ENCODE assay signal across 16 cellular contexts in genomic region chr13:25466880-25467279, GRCh38.
DNase-seq lines count a peak whose midpoint lies in the region; ATAC-seq, FAIRE-seq and TF ChIP-seq lines count a peak whose summit lies in the region.
"Had no signal": no experiment of that assay in that cellular context is flagged by ENCODE, and none has a peak within 500 bp of the region (broad histone marks: within the 10 kb centered on the region; RNA-seq: fewer than 3 reads in every experiment).

No MANE protein-coding gene starts in this region.

- POLR2A ChIA-PET in HepG2 (lab: Yijun Ruan, JAX), result no interaction called here

- H3K36me3 Mint-ChIP-seq in brain (no peaks in the 10 kb centered on the region), type B pancreatic cell (no peaks in the 10 kb centered on the region)
- H3K36me3 Mint-ChIP-seq: T-cell had no signal

- H3K4me3 Mint-ChIP-seq in brain, result peak overlapping the region in 4 of 5 experiments; percentile 12 to 52 (median 40)
- peak overlapping the region; percentile 55 for H3K4me3 Mint-ChIP-seq in type B pancreatic cell
- H3K4me3 Mint-ChIP-seq: T-cell had no signal

- H4K20me1 ChIP-seq in HepG2 (ENCODE audit: insufficient read depth, low read length), result no peaks in the 10 kb centered on the region

- ATAC-seq in HepG2 (peak; percentile 64), right lobe of liver (no peak), HG02678 (IDR thresholded peaks at IDR 0.05; ENCODE audit: unreplicated experiment) (no peak), HG02763 (IDR thresholded peaks at IDR 0.05; ENCODE audit: unreplicated experiment) (no peak)
- ATAC-seq: T-cell had no signal

- WGBS in HepG2 (ENCODE audit: low lambda C conversion rate), result 0% methylated on average over 4 of the region's 4 CpGs
- WGBS in right lobe of liver (ENCODE audit: insufficient coverage, low coverage, low lambda C conversion rate, missing lambda C conversion rate), result 42% methylated on average over 2 of the region's 4 CpGs

- H3K9me3 ChIP-seq in HepG2 (ENCODE audit: low read length), result no peaks in the 10 kb centered on the region
- no peaks in the 10 kb centered on the region for H3K9me3 ChIP-seq in right lobe of liver
- H3K9me3 ChIP-seq: SK-N-SH had no signal

- DNase-seq in HepG2 (ENCODE audit: low spot score) (peak; percentile 3), right lobe of liver (no peak), NCI-H524 (lab: John Stamatoyannopoulos, UW) (peak; percentile 95 to 98), type B pancreatic cell (ENCODE audit: extremely low spot score, unreplicated experiment) (no peak), SHP77 (lab: John Stamatoyannopoulos, UW) (no peak)
- DNase-seq: C1 segment of cervical spinal cord, EL, Kasumi-1, MM.1S, NCI-H526, SK-N-SH, T-cell had no signal

- peaks cover 12% of the 10 kb centered on the region for H3K4me1 Mint-ChIP-seq in brain
- H3K4me1 Mint-ChIP-seq in type B pancreatic cell (ENCODE audit: unreplicated experiment), result no peaks in the 10 kb centered on the region

- H3K4me1 ChIP-seq in HepG2 (ENCODE audit: insufficient read depth, low read length) (no peaks in the 10 kb centered on the region), right lobe of liver (no peaks in the 10 kb centered on the region)

- H3K36me3 ChIP-seq in HepG2 (replicated peaks in 1 of 2; ENCODE audit: control insufficient read depth in 1 of 2, insufficient read depth in 2 of 2, low read length in 2 of 2), result no peaks in the 10 kb centered on the region
- H3K36me3 ChIP-seq in right lobe of liver, result no peaks in the 10 kb centered on the region

- in situ Hi-C loops in HepG2 (cut with HindIII; ENCODE audit: extremely low pct_ligation_motif_present, low pct_unique_long_range_greater_than_20kb), result no loop called here

- CTCF ChIA-PET in HepG2 (lab: Yijun Ruan, JAX; ENCODE audit: low intra/inter-chr PET ratio, low total read pairs), result no interaction called here

- no peak overlapping the region for H3K4me2 ChIP-seq in HepG2 (ENCODE audit: low read depth, low read length)
- H3K4me2 ChIP-seq: SK-N-SH had no signal

- H3K79me2 ChIP-seq in HepG2 (ENCODE audit: insufficient read depth, low read length), result no peaks in the 10 kb centered on the region

- intact Hi-C loops in HepG2 (cut with micrococcal nuclease; ENCODE audit: unreplicated experiment), result no loop called here
- intact Hi-C loops in right lobe of liver (cut with DNase I), result no loop called here

- peaks cover 37% of the 10 kb centered on the region for H3K27me3 Mint-ChIP-seq in brain
- H3K27me3 Mint-ChIP-seq in type B pancreatic cell, result peaks cover 51% of the 10 kb centered on the region

- BruUV-seq in HepG2 (replicated peaks; lab: Mats Ljungman, UMichigan), result no TSS peak

- peaks cover 0 to 7% (median 0%) of the 10 kb centered on the region in 5 experiments for H3K9me3 Mint-ChIP-seq in brain
- H3K9me3 Mint-ChIP-seq in type B pancreatic cell, result no peaks in the 10 kb centered on the region
- H3K9me3 Mint-ChIP-seq: T-cell had no signal

- H3K4me3 ChIP-seq in HepG2 (replicated peaks in 1 of 3; ENCODE audit: insufficient read depth in 1 of 3, low read depth in 2 of 3, low read length in 3 of 3), result no peak overlapping the region
- no peak overlapping the region for H3K4me3 ChIP-seq in right lobe of liver

- H2AFZ ChIP-seq in HepG2 (ENCODE audit: low read length), result no peak overlapping the region

- H3K27me3 ChIP-seq in HepG2 (ENCODE audit: control insufficient read depth in 1 of 2, insufficient read depth in 2 of 2, low read length in 2 of 2), result no peaks in the 10 kb centered on the region; a peak in 1 of 5 replicates
- H3K27me3 ChIP-seq in right lobe of liver, result peaks cover 0 to 7% of the 10 kb centered on the region in 2 donors

- TF ChIP-seq EP300 in HepG2 (IDR thresholded peaks at IDR 0.05; ENCODE audit: low read depth in 2 of 2, low read length in 2 of 2), result no peak
- no peak for TF ChIP-seq EP300 in HepG2 (CRISPR knock-in tag; IDR thresholded peaks at IDR 0.05; ENCODE audit: borderline replicate concordance)

- H3K27ac ChIP-seq in HepG2 (ENCODE audit: extremely low read length, insufficient read depth, low read length), result no peak overlapping the region
- H3K27ac ChIP-seq in right lobe of liver, result no peak overlapping the region

- TF ChIP-seq CTCF in HepG2 (CRISPR knock-in tag; IDR thresholded peaks at IDR 0.05) (no peak), right lobe of liver (IDR thresholded peaks at IDR 0.05) (no peak), brain (conservative IDR thresholded peaks at IDR 0.05) (no peak), type B pancreatic cell (conservative IDR thresholded peaks at IDR 0.05) (no peak)

- peak overlapping the region in 1 of 5 experiments; percentile 46 for H3K27ac Mint-ChIP-seq in brain
- no peak overlapping the region for H3K27ac Mint-ChIP-seq in type B pancreatic cell
- H3K27ac Mint-ChIP-seq: T-cell had no signal

- no peak for TF ChIP-seq RAD21 in HepG2 (CRISPR knock-in tag; IDR thresholded peaks at IDR 0.05)

- FAIRE-seq in HepG2 (lab: Jason Lieb, UNC), result no peak
- FAIRE-seq: H54 had no signal

- H3K9ac ChIP-seq in HepG2 (ENCODE audit: insufficient read depth, low read depth, low read length), result no peak overlapping the region
- H3K9ac ChIP-seq: SK-N-SH had no signal

- TF ChIP-seq POLR2A in HepG2 (IDR thresholded peaks at IDR 0.05; ENCODE audit: insufficient read depth in 1 of 2, low read depth in 2 of 2, low read length in 2 of 2), result no peak
- TF ChIP-seq POLR2A in right lobe of liver (IDR thresholded peaks at IDR 0.05), result no peak

TF ChIP-seq in HepG2, 621 proteins besides CTCF, POLR2A, EP300 and RAD21:
- TF ChIP-seq ZFP1 (CRISPR knock-in tag; IDR thresholded peaks at IDR 0.05) (no peak), RORA (CRISPR knock-in tag; IDR thresholded peaks at IDR 0.05) (no peak), RXRB (CRISPR knock-in tag; IDR thresholded peaks at IDR 0.05; ENCODE audit: borderline replicate concordance) (no peak), ZNF235 (CRISPR knock-in tag; IDR thresholded peaks at IDR 0.05; ENCODE audit: borderline replicate concordance) (no peak), ZSCAN22 (CRISPR knock-in tag; IDR thresholded peaks at IDR 0.05) (no peak), SP5 (CRISPR knock-in tag; IDR thresholded peaks at IDR 0.05; ENCODE audit: borderline replicate concordance, low read depth) (no peak), CAMTA2 (CRISPR knock-in tag; IDR thresholded peaks at IDR 0.05; ENCODE audit: borderline replicate concordance) (no peak)

Comparison
In these comparisons a context has a peak if more than half of its experiments do, and no peak if none do; other contexts are left out.
1. DNase-seq: peak in HepG2 (single experiment) and NCI-H524 (2 of 2); none in right lobe of liver (0 of 3), type B pancreatic cell (single experiment) and SHP77 (0 of 2).